ENCODE assay signal across 17 cellular contexts in the genomic region with DNA sequence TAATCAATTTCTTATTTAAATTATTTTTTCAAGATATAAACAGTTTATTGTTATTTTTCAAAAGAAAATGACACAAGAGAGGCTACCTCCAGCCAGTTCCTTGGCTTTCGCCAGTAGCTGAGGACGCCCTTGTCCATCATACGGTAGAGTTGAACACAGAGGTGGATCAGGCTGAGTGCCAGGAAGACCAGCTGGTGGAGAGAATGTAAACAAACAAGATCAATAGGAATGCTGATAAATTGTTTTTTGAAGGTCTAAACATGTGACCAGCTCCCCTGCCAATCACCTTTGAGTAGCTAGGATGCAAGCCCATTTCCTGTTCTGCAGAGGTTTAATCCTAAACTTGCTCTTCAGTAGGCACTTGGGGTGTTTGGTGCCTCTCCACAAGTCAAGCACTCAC.
DNase-seq lines count a peak whose midpoint lies in the region; ATAC-seq and TF ChIP-seq lines count a peak whose summit lies in the region.
"Had no signal": no experiment of that assay in that cellular context is flagged by ENCODE, and none has a peak within 500 bp of the region (broad histone marks: within the 10 kb centered on the region; RNA-seq: fewer than 3 reads in every experiment).

No MANE protein-coding gene starts in this region.

- no peak overlapping the region for H3K27ac ChIP-seq in upper lobe of right lung
- H3K27ac ChIP-seq: C4-2B had no signal

- no peak for TF ChIP-seq CTCF in upper lobe of right lung (IDR thresholded peaks at IDR 0.05)

- DNase-seq in NCI-H748 (lab: John Stamatoyannopoulos, UW; ENCODE audit: unreplicated experiment) (peak; percentile 38), NCI-H748 treated with DMSO at 0.1 percent for 48 hours (lab: John Stamatoyannopoulos, UW) (no peak), NCI-H2029 (lab: John Stamatoyannopoulos, UW) (peak; percentile 59), NCI-H774 (lab: John Stamatoyannopoulos, UW) (peak; percentile 17), upper lobe of right lung (peak; percentile 1), retina (no peak), NCI-H2227 treated with DMSO at 0.1 percent for 48 hours (lab: John Stamatoyannopoulos, UW) (no peak)
- DNase-seq: ACHN, AML-193, GDM1, H7, HFFc6, NCI-H524 treated with DMSO at 0.1 percent for 48 hours, RPMI8226, T-helper 1 cell, T-helper 9 cell had no signal

- peaks cover 35% of the 10 kb centered on the region for H3K4me1 ChIP-seq in upper lobe of right lung

- no peak overlapping the region for H3K4me3 ChIP-seq in upper lobe of right lung

- no peaks in the 10 kb centered on the region for H3K36me3 ChIP-seq in upper lobe of right lung

- no peaks in the 10 kb centered on the region for H3K27me3 ChIP-seq in upper lobe of right lung

- H3K9me3 ChIP-seq in upper lobe of right lung, result no peaks in the 10 kb centered on the region

- ATAC-seq in upper lobe of right lung, result no peak

- intact Hi-C loops in upper lobe of right lung (cut with DNase I), result no loop called here

Comparison
In these comparisons a context has a peak if more than half of its experiments do, and no peak if none do; other contexts are left out.
1. DNase-seq: peak in NCI-H748 (single experiment), NCI-H2029 (single experiment), NCI-H774 (single experiment) and upper lobe of right lung (single experiment); none in NCI-H748 treated with DMSO at 0.1 percent for 48 hours (single experiment), retina (single experiment) and NCI-H2227 treated with DMSO at 0.1 percent for 48 hours (single experiment).